1 cellular context compared by ENCODE assay signal in the genomic region with DNA sequence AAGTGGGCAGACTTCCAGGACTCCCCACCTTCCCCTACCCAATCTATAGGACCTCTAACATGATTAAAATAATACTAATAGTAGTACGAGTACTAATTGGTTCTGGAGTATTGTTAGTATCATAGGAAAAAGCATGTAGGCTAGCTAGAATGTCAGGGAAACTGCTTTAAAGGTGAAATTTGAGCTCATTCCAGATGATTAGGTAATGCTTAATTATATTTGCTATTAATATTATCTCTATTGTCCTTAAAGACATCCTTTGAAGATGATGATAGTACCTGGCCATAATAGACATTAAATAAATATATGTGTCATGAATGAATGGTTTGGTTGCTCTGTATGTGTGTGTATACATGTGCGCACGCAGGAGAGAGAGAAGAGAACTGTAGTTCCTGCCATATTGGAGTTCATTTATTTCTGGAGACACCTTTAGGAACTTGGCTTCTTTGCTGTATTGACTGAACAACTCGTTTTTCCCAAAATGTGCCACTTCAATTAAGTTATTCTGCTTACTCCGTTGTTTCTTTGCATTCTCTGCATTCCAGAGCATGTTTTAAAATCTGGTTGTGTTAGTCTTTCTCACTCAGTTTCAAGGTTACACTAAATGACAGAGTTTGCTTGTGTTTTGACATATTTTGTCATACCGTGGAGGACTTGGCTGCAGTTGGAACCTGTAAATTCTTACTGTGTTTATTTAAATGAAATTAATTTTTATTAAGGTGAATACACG.
A peak's percentile ranks its signal among the peaks of the same experiment; 100 is the strongest.
TF ChIP-seq lines count a peak whose summit lies in the region.

No MANE protein-coding gene starts in this region.

TF ChIP-seq in HepG2, 621 proteins besides CTCF, POLR2A, EP300 and RAD21 (continued from another document):
- TF ChIP-seq, protein P1, sequence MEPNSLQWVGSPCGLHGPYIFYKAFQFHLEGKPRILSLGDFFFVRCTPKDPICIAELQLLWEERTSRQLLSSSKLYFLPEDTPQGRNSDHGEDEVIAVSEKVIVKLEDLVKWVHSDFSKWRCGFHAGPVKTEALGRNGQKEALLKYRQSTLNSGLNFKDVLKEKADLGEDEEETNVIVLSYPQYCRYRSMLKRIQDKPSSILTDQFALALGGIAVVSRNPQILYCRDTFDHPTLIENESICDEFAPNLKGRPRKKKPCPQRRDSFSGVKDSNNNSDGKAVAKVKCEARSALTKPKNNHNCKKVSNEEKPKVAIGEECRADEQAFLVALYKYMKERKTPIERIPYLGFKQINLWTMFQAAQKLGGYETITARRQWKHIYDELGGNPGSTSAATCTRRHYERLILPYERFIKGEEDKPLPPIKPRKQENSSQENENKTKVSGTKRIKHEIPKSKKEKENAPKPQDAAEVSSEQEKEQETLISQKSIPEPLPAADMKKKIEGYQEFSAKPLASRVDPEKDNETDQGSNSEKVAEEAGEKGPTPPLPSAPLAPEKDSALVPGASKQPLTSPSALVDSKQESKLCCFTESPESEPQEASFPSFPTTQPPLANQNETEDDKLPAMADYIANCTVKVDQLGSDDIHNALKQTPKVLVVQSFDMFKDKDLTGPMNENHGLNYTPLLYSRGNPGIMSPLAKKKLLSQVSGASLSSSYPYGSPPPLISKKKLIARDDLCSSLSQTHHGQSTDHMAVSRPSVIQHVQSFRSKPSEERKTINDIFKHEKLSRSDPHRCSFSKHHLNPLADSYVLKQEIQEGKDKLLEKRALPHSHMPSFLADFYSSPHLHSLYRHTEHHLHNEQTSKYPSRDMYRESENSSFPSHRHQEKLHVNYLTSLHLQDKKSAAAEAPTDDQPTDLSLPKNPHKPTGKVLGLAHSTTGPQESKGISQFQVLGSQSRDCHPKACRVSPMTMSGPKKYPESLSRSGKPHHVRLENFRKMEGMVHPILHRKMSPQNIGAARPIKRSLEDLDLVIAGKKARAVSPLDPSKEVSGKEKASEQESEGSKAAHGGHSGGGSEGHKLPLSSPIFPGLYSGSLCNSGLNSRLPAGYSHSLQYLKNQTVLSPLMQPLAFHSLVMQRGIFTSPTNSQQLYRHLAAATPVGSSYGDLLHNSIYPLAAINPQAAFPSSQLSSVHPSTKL (CRISPR knock-in tag; IDR thresholded peaks at IDR 0.05): peak; percentile 70
- 0 out of 2 replicates have a peak, but pooled peaks have one; percentile 23 for TF ChIP-seq TBX3 (IDR thresholded peaks at IDR 0.05; ENCODE audit: borderline replicate concordance)
- peak; percentile 67 for TF ChIP-seq SAP130 (CRISPR knock-in tag; IDR thresholded peaks at IDR 0.05; ENCODE audit: low read depth)
- TF ChIP-seq FOXA3 (CRISPR knock-in tag; IDR thresholded peaks at IDR 0.05): peak; percentile 46; the same call in 1 of the 2 replicates
